ENCODE assay signal across 9 cellular contexts in the genomic region with DNA sequence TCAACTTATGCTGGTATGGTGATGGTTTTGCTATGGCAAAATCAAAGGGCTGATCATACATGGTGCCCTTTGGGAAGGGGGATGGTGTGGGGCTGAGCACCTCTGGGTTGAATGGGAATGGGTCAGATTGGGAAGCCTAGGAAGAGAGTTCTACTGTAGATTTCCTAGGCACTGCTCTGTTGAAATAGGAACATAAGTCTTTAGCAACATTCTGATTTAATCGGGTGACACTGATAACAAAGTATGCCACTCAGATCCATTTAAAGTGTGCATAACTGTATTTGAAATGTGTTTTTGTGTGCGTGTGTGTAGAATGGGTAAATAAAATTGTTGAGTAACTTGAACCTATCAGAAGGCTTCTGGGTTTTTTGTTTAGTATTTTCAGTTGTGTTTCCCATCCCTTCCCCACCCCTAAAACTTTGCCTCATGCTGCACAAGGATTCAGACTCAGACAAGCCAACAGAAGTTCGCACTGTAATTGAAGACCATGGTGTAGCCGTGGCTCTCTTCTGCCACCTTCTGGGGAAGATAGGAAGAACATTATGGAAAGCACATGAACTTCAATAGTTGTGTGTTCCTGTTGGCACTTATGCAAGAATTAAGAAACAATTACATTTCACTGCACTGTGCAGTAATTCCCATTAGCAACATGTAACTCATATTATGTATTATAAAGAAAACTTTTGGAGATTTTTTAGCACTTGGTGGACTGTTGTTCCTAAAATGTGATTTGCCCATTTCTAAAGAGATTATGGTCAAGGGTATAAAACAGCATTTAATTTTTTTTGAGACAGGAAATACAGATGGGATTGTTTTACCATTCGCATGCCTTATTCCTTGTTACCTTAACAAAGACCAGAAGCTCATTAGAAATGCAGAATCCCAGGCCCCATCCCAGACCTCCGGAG. TPM values are rescaled to one million over a fixed set of nuclear protein-coding genes. Genes with fewer than 3 reads are reported as not detected.
DNase-seq lines count a peak whose midpoint lies in the region; ATAC-seq and TF ChIP-seq lines count a peak whose summit lies in the region.
"Had no signal": no experiment of that assay in that cellular context is flagged by ENCODE, and none has a peak within 500 bp of the region (broad histone marks: within the 10 kb centered on the region; RNA-seq: fewer than 3 reads in every experiment).

No MANE protein-coding gene starts in this region.

- H3K4me3 Mint-ChIP-seq in activated naive CD8-positive, alpha-beta T cell treated with anti-CD3 and anti-CD28 coated beads for 36 hours, result no peak overlapping the region
- H3K4me3 Mint-ChIP-seq in progenitor cell of endocrine pancreas (ENCODE audit: low read depth), result no peak overlapping the region

- H3K27me3 Mint-ChIP-seq in activated naive CD8-positive, alpha-beta T cell treated with anti-CD3 and anti-CD28 coated beads for 36 hours, result peaks cover 3% of the 10 kb centered on the region
- no peaks in the 10 kb centered on the region for H3K27me3 Mint-ChIP-seq in progenitor cell of endocrine pancreas

- peak; percentile 92 for TF ChIP-seq CTCF in progenitor cell of endocrine pancreas (IDR thresholded peaks at IDR 0.05; ENCODE audit: unreplicated experiment)

- no peaks in the 10 kb centered on the region for H3K36me3 Mint-ChIP-seq in activated naive CD8-positive, alpha-beta T cell treated with anti-CD3 and anti-CD28 coated beads for 36 hours
- H3K36me3 Mint-ChIP-seq in progenitor cell of endocrine pancreas (ENCODE audit: insufficient read depth), result no peaks in the 10 kb centered on the region

- DNase-seq in AML-193 (lab: John Stamatoyannopoulos, UW), result peak; percentile 81 to 82
- peak; percentile 77 for DNase-seq in NCI-H1092 treated with DMSO at 0.1 percent for 48 hours (lab: John Stamatoyannopoulos, UW)
- peak; percentile 83 for DNase-seq in SKM-1 treated with dmso at 0.1 percent for 144 hours (lab: John Stamatoyannopoulos, UW; ENCODE audit: unreplicated experiment)
- DNase-seq in activated naive CD8-positive, alpha-beta T cell treated with anti-CD3 and anti-CD28 coated beads for 36 hours, result peak; percentile 54
- DNase-seq in glomerular visceral epithelial cell (ENCODE audit: extremely low spot score), result peak; percentile 76
- peak; percentile 38 for DNase-seq in progenitor cell of endocrine pancreas (ENCODE audit: low spot score, unreplicated experiment)

- H3K9me3 Mint-ChIP-seq in activated naive CD8-positive, alpha-beta T cell treated with anti-CD3 and anti-CD28 coated beads for 36 hours, result no peaks in the 10 kb centered on the region
- no peaks in the 10 kb centered on the region for H3K9me3 Mint-ChIP-seq in progenitor cell of endocrine pancreas (ENCODE audit: low read depth)

- ATAC-seq in GM19351 (IDR thresholded peaks at IDR 0.05; ENCODE audit: unreplicated experiment), result peak; percentile 64
- no peak for ATAC-seq in GM18520 (IDR thresholded peaks at IDR 0.05; ENCODE audit: unreplicated experiment)

- no peak overlapping the region for H3K27ac Mint-ChIP-seq in activated naive CD8-positive, alpha-beta T cell treated with anti-CD3 and anti-CD28 coated beads for 36 hours
- H3K27ac Mint-ChIP-seq in progenitor cell of endocrine pancreas, result no peak overlapping the region

- no peaks in the 10 kb centered on the region for H3K4me1 Mint-ChIP-seq in activated naive CD8-positive, alpha-beta T cell treated with anti-CD3 and anti-CD28 coated beads for 36 hours
- H3K4me1 Mint-ChIP-seq in progenitor cell of endocrine pancreas (ENCODE audit: low read depth), result peaks cover 4% of the 10 kb centered on the region

RNA-seq across cellular contexts. Expression of a gene that starts 10.9 kb away (rescaled TPM):
- total RNA-seq in activated naive CD8-positive, alpha-beta T cell treated with anti-CD3 and anti-CD28 coated beads for 36 hours, result 1 to 10 TPM; 1.2 to 1.6 TPM
- total RNA-seq in progenitor cell of endocrine pancreas, result not detected in 2 replicates
- total RNA-seq: temporal lobe had no signal

RNA-seq across cellular contexts. Expression of a gene that starts 24.6 kb away (rescaled TPM):
- total RNA-seq in activated naive CD8-positive, alpha-beta T cell treated with anti-CD3 and anti-CD28 coated beads for 36 hours, result 1 to 10 TPM; 3.9 to 5.2 TPM
- 9.6 and 10.6 TPM in 2 replicates for total RNA-seq in progenitor cell of endocrine pancreas

RNA-seq across cellular contexts. Expression of a gene that starts 26.3 kb away (rescaled TPM):
- not detected for total RNA-seq in activated naive CD8-positive, alpha-beta T cell treated with anti-CD3 and anti-CD28 coated beads for 36 hours
- total RNA-seq in progenitor cell of endocrine pancreas, result not detected in 2 replicates
- total RNA-seq: temporal lobe had no signal

RNA-seq across cellular contexts. Expression of a gene that starts 26.7 kb away (rescaled TPM):
- 10 to 100 TPM; 10.8 to 10.9 TPM for total RNA-seq in activated naive CD8-positive, alpha-beta T cell treated with anti-CD3 and anti-CD28 coated beads for 36 hours
- 8.7 and 8.8 TPM in 2 replicates for total RNA-seq in progenitor cell of endocrine pancreas

RNA-seq across cellular contexts. Expression of a gene that starts 45.2 kb away (rescaled TPM):
- total RNA-seq in activated naive CD8-positive, alpha-beta T cell treated with anti-CD3 and anti-CD28 coated beads for 36 hours, result under 1 TPM in 1 of 2 experiments, not detected in 1; 0.08 TPM
- total RNA-seq in progenitor cell of endocrine pancreas, result 31.3 and 31.9 TPM in 2 replicates
